Comparison of ENCODE assay signal across 8 cellular contexts in genomic region chr17:38584350-38584925, GRCh38. TPM values are rescaled to one million over a fixed set of nuclear protein-coding genes. Genes with fewer than 3 reads are reported as not detected.
A peak's percentile ranks its signal among the peaks of the same experiment; 100 is the strongest.
DNase-seq lines count a peak whose midpoint lies in the region; ATAC-seq and TF ChIP-seq lines count a peak whose summit lies in the region.

No MANE protein-coding gene starts in this region.

- TF ChIP-seq CTCF in coronary artery (IDR thresholded peaks at IDR 0.05) (peak; percentile 80), lung (IDR thresholded peaks at IDR 0.05; ENCODE audit: control extremely low read depth, extremely low read depth) (peak; percentile 60)

- H3K36me3 ChIP-seq in lung (ENCODE audit: control insufficient read depth in 2 of 2, insufficient read depth in 2 of 2, low read length in 2 of 2) = no peaks in the 10 kb centered on the region

- intact Hi-C loops in Right ventricle myocardium inferior (cut with DNase I) (loop anchor here (1.0 to 2.0 kb wide), 2 partner anchors 22 to 26 kb away; no protein-coding TSS in a partner anchor), cardiac septum (cut with DNase I) (loop anchor here (1.0 to 5.0 kb wide), 4 partner anchors 26 to 157 kb away; partner anchors contain the start of gene ARHGAP23)
- intact Hi-C loops in activated CD4-positive, alpha-beta T cell treated with anti-CD3 and anti-CD28 coated beads, Interleukin-2, amount 10 ng/mL, durations not matched to agents 24 days and 14 days (cut with micrococcal nuclease) = loop anchor here (1.0 kb wide), 1 partner anchor 26 kb away; no protein-coding TSS in a partner anchor

- peaks cover 70% of the 10 kb centered on the region for H3K27me3 Mint-ChIP-seq in activated CD4-positive, alpha-beta T cell treated with anti-CD3 and anti-CD28 coated beads, Interleukin-2, amount 10 ng/mL, durations not matched to agents 24 days and 14 days

- peak overlapping the region; percentile 46 for H3K4me3 Mint-ChIP-seq in activated CD4-positive, alpha-beta T cell treated with anti-CD3 and anti-CD28 coated beads, Interleukin-2, amount 10 ng/mL, durations not matched to agents 24 days and 14 days

- H3K27me3 ChIP-seq in lung (ENCODE audit: control insufficient read depth, insufficient read depth) = no peaks in the 10 kb centered on the region

- peaks cover 0 to 2% of the 10 kb centered on the region in 2 donors for H3K9me3 ChIP-seq in lung (ENCODE audit: control insufficient read depth in 2 of 2, insufficient read depth in 1 of 2, low read length in 1 of 2)

- H3K4me3 ChIP-seq in coronary artery (peak overlapping the region; percentile 17), lung (no peak overlapping the region)

- no peak overlapping the region for H3K27ac ChIP-seq in coronary artery
- no peak overlapping the region for H3K27ac ChIP-seq in lung (ENCODE audit: low read depth in 1 of 2, low read length in 1 of 2)

- DNase-seq in Right ventricle myocardium inferior (ENCODE audit: missing footprints) = peak; percentile 83
- DNase-seq in cardiac septum (ENCODE audit: low spot score) = no peak
- peak; percentile 52 for DNase-seq in NCI-H345 (lab: John Stamatoyannopoulos, UW)
- DNase-seq in activated CD4-positive, alpha-beta T cell treated with anti-CD3 and anti-CD28 coated beads, Interleukin-2, amount 10 ng/mL, durations not matched to agents 24 days and 14 days = peak; percentile 88
- no peak for DNase-seq in coronary artery (ENCODE audit: low spot score)
- peak; percentile 55 for DNase-seq in lung (ENCODE audit: low spot score)
- peak; percentile 44 to 54 for DNase-seq in stimulated activated CD8-positive, alpha-beta memory T cell treated with anti-CD3 and anti-CD28 coated beads, Interleukin-2, amount 100 ng/mL, for 48 hours (ENCODE audit: low read depth in 2 of 2)

- H3K36me3 Mint-ChIP-seq in activated CD4-positive, alpha-beta T cell treated with anti-CD3 and anti-CD28 coated beads, Interleukin-2, amount 10 ng/mL, durations not matched to agents 24 days and 14 days (ENCODE audit: low read depth) = no peaks in the 10 kb centered on the region

- no peaks in the 10 kb centered on the region for H3K9me3 Mint-ChIP-seq in activated CD4-positive, alpha-beta T cell treated with anti-CD3 and anti-CD28 coated beads, Interleukin-2, amount 10 ng/mL, durations not matched to agents 24 days and 14 days

- no peaks in the 10 kb centered on the region for H3K4me1 ChIP-seq in lung (ENCODE audit: control insufficient read depth in 2 of 2, insufficient read depth in 2 of 2, low read length in 2 of 2)

- ATAC-seq in Right ventricle myocardium inferior (peak; percentile 79), lung (ENCODE audit: insufficient read depth, low FRiP score) (peak; percentile 81), GM19397 (IDR thresholded peaks at IDR 0.05; ENCODE audit: unreplicated experiment) (no peak)

- peak overlapping the region; percentile 57 for H3K27ac Mint-ChIP-seq in activated CD4-positive, alpha-beta T cell treated with anti-CD3 and anti-CD28 coated beads, Interleukin-2, amount 10 ng/mL, durations not matched to agents 24 days and 14 days

- WGBS in lung, 2 donors = 9 to 10% methylated on average over 18 to 19 of the region's 19 CpGs

- peaks cover 16% of the 10 kb centered on the region for H3K4me1 Mint-ChIP-seq in activated CD4-positive, alpha-beta T cell treated with anti-CD3 and anti-CD28 coated beads, Interleukin-2, amount 10 ng/mL, durations not matched to agents 24 days and 14 days

RNA-seq across cellular contexts. Expression of gene SRCIN1, which starts 21.3 kb away (rescaled TPM):
- 1.4 TPM for total RNA-seq in Right ventricle myocardium inferior
- total RNA-seq in cardiac septum = 6.2 TPM
- 0.21 and 0.26 TPM in 2 replicates for total RNA-seq in activated CD4-positive, alpha-beta T cell treated with anti-CD3 and anti-CD28 coated beads, Interleukin-2, amount 10 ng/mL, durations not matched to agents 24 days and 14 days
- 10 to 100 TPM in 1 of 2 donors, 1 to 10 TPM in 1; 2.4 to 15.0 TPM for total RNA-seq in lung
- polyA plus RNA-seq in lung = 1 to 10 TPM; 1.5 to 2.5 TPM

Comparison
In these comparisons a context has a peak if more than half of its experiments do, and no peak if none do; other contexts are left out.
1. DNase-seq: peak in Right ventricle myocardium inferior (single experiment), NCI-H345 (single experiment), activated CD4-positive, alpha-beta T cell treated with anti-CD3 and anti-CD28 coated beads, Interleukin-2, amount 10 ng/mL, durations not matched to agents 24 days and 14 days (single experiment), lung (single experiment) and stimulated activated CD8-positive, alpha-beta memory T cell treated with anti-CD3 and anti-CD28 coated beads, Interleukin-2, amount 100 ng/mL, for 48 hours (2 of 2); none in cardiac septum (single experiment) and coronary artery (single experiment).